In genomic region chr11:125274774-125275173, GRCh38 we compare ENCODE assay signal across 29 cellular contexts.
"Had no signal": no experiment of that assay in that cellular context is flagged by ENCODE, and none has a peak within 500 bp of the region (broad histone marks: within the 10 kb centered on the region; RNA-seq: fewer than 3 reads in every experiment).

No MANE protein-coding gene starts in this region.

- H3K9me3 ChIP-seq: ascending aorta had no signal

- ATAC-seq: activated CD4-positive, alpha-beta T cell treated with anti-CD3 and anti-CD28 coated beads for 36 hours; activated CD4-positive, CD25-positive, alpha-beta regulatory T cell treated with anti-CD3 and anti-CD28 coated beads, Interleukin-2, amount 50 U/mL, for 24 hours; activated CD8-positive, alpha-beta memory T cell treated with anti-CD3 and anti-CD28 coated beads, Interleukin-2, amount 10 ng/mL, durations not matched to agents 7 days and 5 days; activated CD8-positive, alpha-beta T cell treated with anti-CD3 and anti-CD28 coated beads, Interleukin-2, amount 10 ng/mL, durations not matched to agents 7 days and 5 days; activated naive CD8-positive, alpha-beta T cell treated with anti-CD3 and anti-CD28 coated beads, Interleukin-2, amount 50 U/mL, for 24 hours; WTC11 had no signal

- H3K27me3 ChIP-seq: ascending aorta, cardiac muscle cell had no signal

- DNase-seq: activated CD4-positive, alpha-beta memory T cell treated with anti-CD3 and anti-CD28 coated beads, Interleukin-2, amount 10 ng/mL, durations not matched to agents 7 days and 5 days; activated CD4-positive, alpha-beta T cell treated with anti-CD3 and anti-CD28 coated beads for 1 hour; activated CD4-positive, alpha-beta T cell treated with anti-CD3 and anti-CD28 coated beads for 36 hours; activated CD4-positive, alpha-beta T cell treated with anti-CD3 and anti-CD28 coated beads for 48 hours; activated CD4-positive, alpha-beta T cell treated with anti-CD3 and anti-CD28 coated beads, Interleukin-2, amount 10 ng/mL, durations not matched to agents 7 days and 5 days; activated CD4-positive, alpha-beta T cell treated with anti-CD3 and anti-CD28 coated beads, Interleukin-2, amount 50 U/mL, for 48 hours; activated CD4-positive, CD25-positive, alpha-beta regulatory T cell; activated CD8-positive, alpha-beta memory T cell treated with anti-CD3 and anti-CD28 coated beads for 24 hours; activated CD8-positive, alpha-beta memory T cell treated with anti-CD3 and anti-CD28 coated beads, Interleukin-2, amount 10 ng/mL, durations not matched to agents 7 days and 5 days; activated CD8-positive, alpha-beta memory T cell treated with anti-CD3 and anti-CD28 coated beads, Interleukin-2, amount 50 U/mL, for 48 hours; activated CD8-positive, alpha-beta T cell treated with anti-CD3 and anti-CD28 coated beads, Interleukin-2, amount 10 ng/mL, durations not matched to agents 7 days and 5 days; activated effector memory CD4-positive, alpha-beta T cell treated with Interleukin-2 at 50 U/mL for 16 hours; activated naive CD4-positive, alpha-beta T cell treated with anti-CD3 and anti-CD28 coated beads, Interleukin-2, amount 10 ng/mL, durations not matched to agents 7 days and 5 days; activated naive CD4-positive, alpha-beta T cell treated with Interleukin-2 at 50 U/mL for 16 hours; activated naive CD8-positive, alpha-beta T cell treated with anti-CD3 and anti-CD28 coated beads, Interleukin-2, amount 10 ng/mL, durations not matched to agents 7 days and 5 days; activated naive CD8-positive, alpha-beta T cell treated with anti-CD3 and anti-CD28 coated beads, Interleukin-2, amount 50 U/mL, for 24 hours; activated T-cell treated with anti-CD3 and anti-CD28 coated beads, Interleukin-2, amount 50 U/mL, for 24 hours; activated T-cell treated with anti-CD3 and anti-CD28 coated beads, Interleukin-2, amount 50 U/mL, for 48 hours; amygdala; anterior cingulate cortex; caudate nucleus; T-helper 1 cell; T-helper 2 cell; T-helper 9 cell; WERI-Rb-1 had no signal

- H3K36me3 ChIP-seq: ascending aorta, cardiac muscle cell, WERI-Rb-1 had no signal

- H3K4me3 ChIP-seq: ascending aorta, cardiac muscle cell had no signal

- H3K27ac ChIP-seq: cardiac muscle cell, WERI-Rb-1 had no signal
